ENCODE assay signal across 2 cellular contexts in the genomic region with DNA sequence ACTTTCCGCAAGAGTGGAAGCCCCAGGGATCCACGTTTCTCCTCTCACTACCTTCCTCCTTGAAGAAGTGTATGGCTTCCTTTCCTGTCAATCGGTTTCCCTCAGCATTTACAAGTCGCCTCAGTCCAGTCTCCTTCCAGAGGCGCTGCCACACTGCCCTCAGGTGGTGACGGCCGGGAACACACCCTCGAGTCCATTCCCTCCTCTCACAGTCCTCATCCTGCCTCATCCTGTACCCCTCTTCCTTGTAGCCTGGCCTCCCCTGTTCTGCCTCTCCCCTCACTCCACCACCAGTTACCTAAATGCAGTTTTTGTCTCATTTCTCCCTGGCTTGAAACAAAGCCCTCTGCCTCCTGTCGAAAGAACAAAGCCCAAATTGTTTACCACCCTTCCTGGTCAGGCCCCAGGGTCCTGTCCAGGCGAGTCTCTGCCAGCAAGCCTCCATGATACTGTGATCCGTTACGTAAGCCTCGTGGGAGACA.
A peak's percentile ranks its signal among the peaks of the same experiment; 100 is the strongest.
TF ChIP-seq lines count a peak whose summit lies in the region.

No MANE protein-coding gene starts in this region.

TF ChIP-seq in HCT116, 20 proteins besides CTCF, POLR2A, EP300 and RAD21:
- TF ChIP-seq CEBPB (IDR thresholded peaks at IDR 0.05; ENCODE audit: low read depth) (no peak), SP1 (IDR thresholded peaks at IDR 0.05; ENCODE audit: low read depth) (no peak), EZH2phosphoT487 (IDR thresholded peaks at IDR 0.05; ENCODE audit: borderline replicate concordance) (no peak), SRF (IDR thresholded peaks at IDR 0.05; ENCODE audit: low read depth) (no peak), CBX3 (IDR thresholded peaks at IDR 0.05; ENCODE audit: low read depth) (no peak), EZH2 (IDR thresholded peaks at IDR 0.05) (no peak), YY1 (IDR thresholded peaks at IDR 0.05; ENCODE audit: extremely low read depth, insufficient replicate concordance, low read depth, low read length) (no peak), ZFX (IDR thresholded peaks at IDR 0.05) (no peak), SIN3A (IDR thresholded peaks at IDR 0.05; ENCODE audit: low read depth) (no peak), POLR2AphosphoS5 (IDR thresholded peaks at IDR 0.05; ENCODE audit: low read depth, low read length) (no peak), ZNF274 (IDR thresholded peaks at IDR 0.05; ENCODE audit: low read depth, low read length) (no peak)
- TF ChIP-seq, protein P1, sequence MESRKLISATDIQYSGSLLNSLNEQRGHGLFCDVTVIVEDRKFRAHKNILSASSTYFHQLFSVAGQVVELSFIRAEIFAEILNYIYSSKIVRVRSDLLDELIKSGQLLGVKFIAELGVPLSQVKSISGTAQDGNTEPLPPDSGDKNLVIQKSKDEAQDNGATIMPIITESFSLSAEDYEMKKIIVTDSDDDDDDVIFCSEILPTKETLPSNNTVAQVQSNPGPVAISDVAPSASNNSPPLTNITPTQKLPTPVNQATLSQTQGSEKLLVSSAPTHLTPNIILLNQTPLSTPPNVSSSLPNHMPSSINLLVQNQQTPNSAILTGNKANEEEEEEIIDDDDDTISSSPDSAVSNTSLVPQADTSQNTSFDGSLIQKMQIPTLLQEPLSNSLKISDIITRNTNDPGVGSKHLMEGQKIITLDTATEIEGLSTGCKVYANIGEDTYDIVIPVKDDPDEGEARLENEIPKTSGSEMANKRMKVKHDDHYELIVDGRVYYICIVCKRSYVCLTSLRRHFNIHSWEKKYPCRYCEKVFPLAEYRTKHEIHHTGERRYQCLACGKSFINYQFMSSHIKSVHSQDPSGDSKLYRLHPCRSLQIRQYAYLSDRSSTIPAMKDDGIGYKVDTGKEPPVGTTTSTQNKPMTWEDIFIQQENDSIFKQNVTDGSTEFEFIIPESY (IDR thresholded peaks at IDR 0.05; ENCODE audit: extremely low read depth, insufficient replicate concordance, low read length), result no peak

TF ChIP-seq in GM12878, 131 proteins besides CTCF, POLR2A, EP300 and RAD21:
- TF ChIP-seq SMC3 (IDR thresholded peaks at IDR 0.05; ENCODE audit: borderline replicate concordance, low read length) (peak; percentile 99), KDM1A (IDR thresholded peaks at IDR 0.05; ENCODE audit: borderline replicate concordance) (no peak), IRF4 (IDR thresholded peaks at IDR 0.05; ENCODE audit: low read depth, low read length) (0 out of 2 replicates have a peak, but pooled peaks have one; percentile 14), NBN (IDR thresholded peaks at IDR 0.05) (peak; percentile 69; the same call in 1 of the 2 replicates), SMARCA5 (IDR thresholded peaks at IDR 0.05) (peak; percentile 34; the same call in 1 of the 2 replicates), POU2F2 (IDR thresholded peaks at IDR 0.05; ENCODE audit: borderline replicate concordance, low read depth, low read length) (peak; percentile 62; the same call in 1 of the 3 replicates), HDGF (IDR thresholded peaks at IDR 0.05) (peak; percentile 95), BHLHE40 (IDR thresholded peaks at IDR 0.05; ENCODE audit: borderline replicate concordance in 1 of 2, low read depth in 2 of 2, low read length in 1 of 2) (peak in 1 of 2 experiments; percentile 48; a peak in 1 of 4 replicates), SRF (IDR thresholded peaks at IDR 0.05; ENCODE audit: low read depth in 2 of 2, low read length in 2 of 2) (no peak), RB1 (IDR thresholded peaks at IDR 0.05; ENCODE audit: borderline replicate concordance) (peak; percentile 84; the same call in 1 of the 2 replicates), YY1 (IDR thresholded peaks at IDR 0.05; ENCODE audit: low read depth, low read length) (peak; percentile 84), MXI1 (IDR thresholded peaks at IDR 0.05; ENCODE audit: low read depth, low read length) (no peak), LARP7 (IDR thresholded peaks at IDR 0.05) (no peak), TBL1XR1 (IDR thresholded peaks at IDR 0.05; ENCODE audit: low read depth, low read length) (no peak), PAX5 (IDR thresholded peaks at IDR 0.05; ENCODE audit: borderline replicate concordance, low read depth, low read length) (peak; percentile 15; the same call in 1 of the 2 replicates), ZNF274 (IDR thresholded peaks at IDR 0.05; ENCODE audit: insufficient read depth, insufficient read length) (no peak), RELA (IDR thresholded peaks at IDR 0.05; ENCODE audit: borderline replicate concordance, partially characterized antibody) (peak; percentile 22)
- TF ChIP-seq, protein P2, sequence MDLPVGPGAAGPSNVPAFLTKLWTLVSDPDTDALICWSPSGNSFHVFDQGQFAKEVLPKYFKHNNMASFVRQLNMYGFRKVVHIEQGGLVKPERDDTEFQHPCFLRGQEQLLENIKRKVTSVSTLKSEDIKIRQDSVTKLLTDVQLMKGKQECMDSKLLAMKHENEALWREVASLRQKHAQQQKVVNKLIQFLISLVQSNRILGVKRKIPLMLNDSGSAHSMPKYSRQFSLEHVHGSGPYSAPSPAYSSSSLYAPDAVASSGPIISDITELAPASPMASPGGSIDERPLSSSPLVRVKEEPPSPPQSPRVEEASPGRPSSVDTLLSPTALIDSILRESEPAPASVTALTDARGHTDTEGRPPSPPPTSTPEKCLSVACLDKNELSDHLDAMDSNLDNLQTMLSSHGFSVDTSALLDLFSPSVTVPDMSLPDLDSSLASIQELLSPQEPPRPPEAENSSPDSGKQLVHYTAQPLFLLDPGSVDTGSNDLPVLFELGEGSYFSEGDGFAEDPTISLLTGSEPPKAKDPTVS (IDR thresholded peaks at IDR 0.05; ENCODE audit: low read depth, low read length), result no peak
- TF ChIP-seq, protein P3, sequence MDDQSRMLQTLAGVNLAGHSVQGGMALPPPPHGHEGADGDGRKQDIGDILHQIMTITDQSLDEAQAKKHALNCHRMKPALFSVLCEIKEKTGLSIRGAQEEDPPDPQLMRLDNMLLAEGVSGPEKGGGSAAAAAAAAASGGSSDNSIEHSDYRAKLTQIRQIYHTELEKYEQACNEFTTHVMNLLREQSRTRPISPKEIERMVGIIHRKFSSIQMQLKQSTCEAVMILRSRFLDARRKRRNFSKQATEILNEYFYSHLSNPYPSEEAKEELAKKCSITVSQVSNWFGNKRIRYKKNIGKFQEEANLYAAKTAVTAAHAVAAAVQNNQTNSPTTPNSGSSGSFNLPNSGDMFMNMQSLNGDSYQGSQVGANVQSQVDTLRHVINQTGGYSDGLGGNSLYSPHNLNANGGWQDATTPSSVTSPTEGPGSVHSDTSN (IDR thresholded peaks at IDR 0.05; ENCODE audit: insufficient replicate concordance, low read depth, low read length), result peak; percentile 66
- TF ChIP-seq, protein P1 (IDR thresholded peaks at IDR 0.05), result no peak
- TF ChIP-seq, protein P4, sequence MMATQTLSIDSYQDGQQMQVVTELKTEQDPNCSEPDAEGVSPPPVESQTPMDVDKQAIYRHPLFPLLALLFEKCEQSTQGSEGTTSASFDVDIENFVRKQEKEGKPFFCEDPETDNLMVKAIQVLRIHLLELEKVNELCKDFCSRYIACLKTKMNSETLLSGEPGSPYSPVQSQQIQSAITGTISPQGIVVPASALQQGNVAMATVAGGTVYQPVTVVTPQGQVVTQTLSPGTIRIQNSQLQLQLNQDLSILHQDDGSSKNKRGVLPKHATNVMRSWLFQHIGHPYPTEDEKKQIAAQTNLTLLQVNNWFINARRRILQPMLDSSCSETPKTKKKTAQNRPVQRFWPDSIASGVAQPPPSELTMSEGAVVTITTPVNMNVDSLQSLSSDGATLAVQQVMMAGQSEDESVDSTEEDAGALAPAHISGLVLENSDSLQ (IDR thresholded peaks at IDR 0.05), result peak; percentile 88
